ENCODE assay signal across 9 cellular contexts in genomic region chr12:116955382-116956021, GRCh38. TPM values are rescaled to one million over a fixed set of nuclear protein-coding genes. Genes with fewer than 3 reads are reported as not detected.
A peak's percentile ranks its signal among the peaks of the same experiment; 100 is the strongest.
DNase-seq lines count a peak whose midpoint lies in the region; ATAC-seq, FAIRE-seq and TF ChIP-seq lines count a peak whose summit lies in the region.
"Had no signal": no experiment of that assay in that cellular context is flagged by ENCODE, and none has a peak within 500 bp of the region (broad histone marks: within the 10 kb centered on the region; RNA-seq: fewer than 3 reads in every experiment).

No MANE protein-coding gene starts in this region.

- H2AFZ ChIP-seq in keratinocyte (ENCODE audit: control insufficient read depth, low read length) = no peak overlapping the region

- POLR2A ChIA-PET in Caco-2 (lab: Charles Lee) = no interaction called here
- POLR2A ChIA-PET in HEK293 (lab: Yijun Ruan, JAX) = no interaction called here

- H3K4me3 ChIP-seq in Caco-2 (ENCODE audit: low read depth, low read length) (no peak overlapping the region), HEK293 (ENCODE audit: low read depth, low read length) (no peak overlapping the region), keratinocyte (ENCODE audit: control insufficient read depth in 2 of 3, extremely low read depth in 1 of 3, insufficient read depth in 2 of 3, low read depth in 1 of 3, low read length in 3 of 3) (no peak overlapping the region)

- no peak overlapping the region for H3K4me2 ChIP-seq in keratinocyte (ENCODE audit: control insufficient read depth, extremely low read depth, insufficient read depth, low read depth, low read length)

- no peaks in the 10 kb centered on the region for H3K9me1 ChIP-seq in keratinocyte (ENCODE audit: control insufficient read depth, extremely low read depth, insufficient read depth, low read length)

- H3K4me1 ChIP-seq in Caco-2 (no peaks in the 10 kb centered on the region), HEK293 (ENCODE audit: control insufficient read depth, insufficient read depth, low read length) (peaks cover 12% of the 10 kb centered on the region), keratinocyte (ENCODE audit: control insufficient read depth, extremely low read depth, insufficient read depth, low read length) (no peaks in the 10 kb centered on the region)

- H3K27ac Mint-ChIP-seq in Caco-2 (ENCODE audit: unreplicated experiment) = no peak overlapping the region
- no peak overlapping the region for H3K27ac Mint-ChIP-seq in natural killer cell treated with Interleukin-12 subunit alpha and Interleukin-12 subunit beta and Interleukin-15 and Interleukin-18, amount 100 ng/mL, for 72 hours

- dilution Hi-C loops in keratinocyte (cut with MboI; ENCODE audit: extremely low pct_ligation_motif_present, low sequenced_read_pairs) = no loop called here

- no peaks in the 10 kb centered on the region for H4K20me1 ChIP-seq in keratinocyte (ENCODE audit: control insufficient read depth, extremely low read depth, insufficient read depth, low read length)

- no peak overlapping the region for H3K4me3 Mint-ChIP-seq in Caco-2 (ENCODE audit: unreplicated experiment)
- no peak overlapping the region for H3K4me3 Mint-ChIP-seq in natural killer cell treated with Interleukin-12 subunit alpha and Interleukin-12 subunit beta and Interleukin-15 and Interleukin-18, amount 100 ng/mL, for 72 hours

- no peak overlapping the region for H3K9ac ChIP-seq in keratinocyte (ENCODE audit: control insufficient read depth, extremely low read depth, insufficient read depth, low read length)

- H3K27ac ChIP-seq in HEK293 (ENCODE audit: extremely low read depth, low read depth, low read length) (no peak overlapping the region), keratinocyte (ENCODE audit: control insufficient read depth, insufficient read depth, low read length) (no peak overlapping the region)

- ATAC-seq in natural killer cell treated with Interleukin-12 subunit alpha and Interleukin-12 subunit beta and Interleukin-15 and Interleukin-18, amount 100 ng/mL, for 72 hours = no peak

- BruUV-seq in Caco-2 (replicated peaks; lab: Mats Ljungman, UMichigan) = no TSS peak

- CTCF ChIA-PET in Caco-2 (lab: Charles Lee) (interaction anchor here (0.5 to 1.0 kb wide), 11 partner anchors 37 to 1378 kb away, joined by 3 to 12 read pairs (median 3); no protein-coding TSS in a partner anchor), HEK293 (lab: Yijun Ruan, JAX) (interaction anchor here (0.5 to 1.0 kb wide), 5 partner anchors 11 to 636 kb away, joined by 3 to 4 read pairs (median 3); no protein-coding TSS in a partner anchor)

- FAIRE-seq in keratinocyte (lab: Jason Lieb, UNC) = peak; percentile 81
- FAIRE-seq: GM18507 had no signal

- DNase-seq in Caco-2 (peak; percentile 63 to 74), T-helper 1 cell (peak in 3 of 5 donors; percentile 3 to 28 (median 5)), keratinocyte (ENCODE audit: low read depth, low spot score) (peak; percentile 30), medulla oblongata (ENCODE audit: extremely low spot score) (no peak), activated gamma-delta T cell treated with Interleukin-2 at 50 U/mL for 16 hours (no peak)
- no peak for DNase-seq in natural killer cell treated with Interleukin-12 subunit alpha and Interleukin-12 subunit beta and Interleukin-15 and Interleukin-18, amount 100 ng/mL, for 72 hours (ENCODE audit: low spot score)
- DNase-seq in NK-92 treated with Interleukin-12 subunit alpha and Interleukin-12 subunit beta, amount 100 ng/mL, for 24 hours (lab: John Stamatoyannopoulos, UW) = no peak

- no peaks in the 10 kb centered on the region for H3K27me3 Mint-ChIP-seq in Caco-2 (ENCODE audit: insufficient read depth, unreplicated experiment)
- H3K27me3 Mint-ChIP-seq in natural killer cell treated with Interleukin-12 subunit alpha and Interleukin-12 subunit beta and Interleukin-15 and Interleukin-18, amount 100 ng/mL, for 72 hours = no peaks in the 10 kb centered on the region

- no peaks in the 10 kb centered on the region for H3K79me2 ChIP-seq in keratinocyte (ENCODE audit: control insufficient read depth, insufficient read depth, low read length)

- peak; percentile 30 to 64 for TF ChIP-seq CTCF in Caco-2 (IDR thresholded peaks at IDR 0.05; ENCODE audit: insufficient read depth in 1 of 2, low read depth in 1 of 2, low read length in 1 of 2, severe bottlenecking in 1 of 2, unreplicated experiment in 1 of 2)
- TF ChIP-seq CTCF in HEK293 (tag by site-specific recombination; IDR thresholded peaks at IDR 0.05) = peak; percentile 77
- peak; percentile 55 to 78 (median 62) for TF ChIP-seq CTCF in keratinocyte (optimal IDR thresholded peaks at IDR 0.05 in 1 of 3, IDR thresholded peaks at IDR 0.05 in 1 of 3, conservative IDR thresholded peaks at IDR 0.05 in 1 of 3; ENCODE audit: extremely low read depth in 1 of 3, insufficient read depth in 2 of 3, low read length in 3 of 3)

- no peaks in the 10 kb centered on the region for H3K27me3 ChIP-seq in Caco-2 (replicated peaks; ENCODE audit: control insufficient read depth, insufficient read depth, low read length)
- H3K27me3 ChIP-seq in keratinocyte (ENCODE audit: control insufficient read depth, extremely low read depth, insufficient read depth, low read length) = no peaks in the 10 kb centered on the region

- intact Hi-C loops in Caco-2 (cut with micrococcal nuclease; ENCODE audit: unreplicated experiment) = loop anchor here (1.0 to 5.0 kb wide), 4 partner anchors 39 to 363 kb away; partner anchors contain the start of gene HRK

- H3K9me3 ChIP-seq in Caco-2 = no peaks in the 10 kb centered on the region
- no peaks in the 10 kb centered on the region for H3K9me3 ChIP-seq in HEK293 (ENCODE audit: control insufficient read depth, insufficient read depth, low read depth, low read length)
- no peaks in the 10 kb centered on the region for H3K9me3 ChIP-seq in keratinocyte (ENCODE audit: control insufficient read depth, low read depth, low read length)

- H3K36me3 Mint-ChIP-seq in Caco-2 (ENCODE audit: insufficient read depth, unreplicated experiment) = peaks cover 13% of the 10 kb centered on the region
- H3K36me3 Mint-ChIP-seq in natural killer cell treated with Interleukin-12 subunit alpha and Interleukin-12 subunit beta and Interleukin-15 and Interleukin-18, amount 100 ng/mL, for 72 hours = no peaks in the 10 kb centered on the region

- H3K4me1 Mint-ChIP-seq in Caco-2 (ENCODE audit: low read depth, unreplicated experiment) = peaks cover 11% of the 10 kb centered on the region
- peaks cover 11 to 18% of the 10 kb centered on the region in 2 donors for H3K4me1 Mint-ChIP-seq in natural killer cell treated with Interleukin-12 subunit alpha and Interleukin-12 subunit beta and Interleukin-15 and Interleukin-18, amount 100 ng/mL, for 72 hours (ENCODE audit: low read depth in 2 of 2)

- H3K36me3 ChIP-seq in Caco-2 (ENCODE audit: control insufficient read depth, insufficient read depth, low read length) = no peaks in the 10 kb centered on the region
- H3K36me3 ChIP-seq in HEK293 (ENCODE audit: control insufficient read depth in 2 of 2, insufficient read depth in 1 of 2, low read length in 2 of 2) = peaks cover 0 to 5% of the 10 kb centered on the region in 2 experiments; a peak in 1 of 3 replicates
- peaks cover 0 to 4% of the 10 kb centered on the region in 2 experiments for H3K36me3 ChIP-seq in keratinocyte (ENCODE audit: control insufficient read depth in 2 of 2, extremely low read depth in 1 of 2, insufficient read depth in 2 of 2, low read length in 2 of 2)

- H3K9me3 Mint-ChIP-seq in Caco-2 (ENCODE audit: unreplicated experiment) = no peaks in the 10 kb centered on the region
- H3K9me3 Mint-ChIP-seq in natural killer cell treated with Interleukin-12 subunit alpha and Interleukin-12 subunit beta and Interleukin-15 and Interleukin-18, amount 100 ng/mL, for 72 hours = no peaks in the 10 kb centered on the region

TF ChIP-seq in HEK293, 187 proteins besides CTCF, POLR2A, EP300 and RAD21 (continues in another document):
- TF ChIP-seq BCL11A (tag by site-specific recombination; IDR thresholded peaks at IDR 0.05; ENCODE audit: low read depth) (no peak), ZNF623 (tag by site-specific recombination; IDR thresholded peaks at IDR 0.05) (no peak), ZFHX2 (tag by site-specific recombination; conservative IDR thresholded peaks at IDR 0.05) (no peak), ZBTB20 (tag by site-specific recombination; IDR thresholded peaks at IDR 0.05) (no peak), ZNF394 (tag by site-specific recombination; IDR thresholded peaks at IDR 0.05; ENCODE audit: borderline replicate concordance) (no peak), ZNF621 (tag by site-specific recombination; IDR thresholded peaks at IDR 0.05) (no peak), GLIS1 (tag by site-specific recombination; IDR thresholded peaks at IDR 0.05) (no peak), ZNF274 (IDR thresholded peaks at IDR 0.05; ENCODE audit: low read length) (no peak), ZNF274 (tag by site-specific recombination; IDR thresholded peaks at IDR 0.05; ENCODE audit: borderline replicate concordance) (no peak), ZNF560 (tag by site-specific recombination; IDR thresholded peaks at IDR 0.05; ENCODE audit: borderline replicate concordance) (no peak)
- TF ChIP-seq, protein P1, sequence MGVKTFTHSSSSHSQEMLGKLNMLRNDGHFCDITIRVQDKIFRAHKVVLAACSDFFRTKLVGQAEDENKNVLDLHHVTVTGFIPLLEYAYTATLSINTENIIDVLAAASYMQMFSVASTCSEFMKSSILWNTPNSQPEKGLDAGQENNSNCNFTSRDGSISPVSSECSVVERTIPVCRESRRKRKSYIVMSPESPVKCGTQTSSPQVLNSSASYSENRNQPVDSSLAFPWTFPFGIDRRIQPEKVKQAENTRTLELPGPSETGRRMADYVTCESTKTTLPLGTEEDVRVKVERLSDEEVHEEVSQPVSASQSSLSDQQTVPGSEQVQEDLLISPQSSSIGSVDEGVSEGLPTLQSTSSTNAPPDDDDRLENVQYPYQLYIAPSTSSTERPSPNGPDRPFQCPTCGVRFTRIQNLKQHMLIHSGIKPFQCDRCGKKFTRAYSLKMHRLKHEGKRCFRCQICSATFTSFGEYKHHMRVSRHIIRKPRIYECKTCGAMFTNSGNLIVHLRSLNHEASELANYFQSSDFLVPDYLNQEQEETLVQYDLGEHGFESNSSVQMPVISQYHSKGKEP (tag by site-specific recombination; IDR thresholded peaks at IDR 0.05) = peak; percentile 42; the same call in 1 of the 2 replicates

RNA-seq across cellular contexts. Expression of gene FBXW8, which starts 44.8 kb away (rescaled TPM):
- 12.2 and 12.3 TPM in 2 replicates for total RNA-seq in Caco-2 (2022)
- polyA plus RNA-seq in keratinocyte = 5.0 to 5.2 TPM (median 5.1 TPM) in 3 replicates
- polyA plus RNA-seq in keratinocyte (2011; ENCODE audit: low read depth) = 4.6 TPM
- polyA plus RNA-seq in keratinocyte (2011; cell fraction: cytosol; rRNA removed) = 2.5 and 2.9 TPM in 2 replicates
- polyA plus RNA-seq in keratinocyte (2011; cell fraction: nucleus; rRNA removed) = 14.7 and 17.5 TPM in 2 replicates
- 2.8 and 3.7 TPM in 2 replicates for polyA plus RNA-seq in keratinocyte (2012; ENCODE audit: low replicate concordance)
- polyA minus RNA-seq in keratinocyte = 6.1 to 12.8 TPM (median 6.6 TPM) in 3 replicates
- 5.0 TPM for polyA minus RNA-seq in keratinocyte (2011; cell fraction: cytosol; rRNA and poly(A)+ RNA removed)
- 8.8 and 20.1 TPM in 2 replicates for polyA minus RNA-seq in keratinocyte (2011; cell fraction: nucleus; rRNA and poly(A)+ RNA removed)
- 10 to 100 TPM in 1 of 2 donors, 1 to 10 TPM in 1; 9.6 to 11.5 TPM for total RNA-seq in natural killer cell treated with Interleukin-12 subunit alpha and Interleukin-12 subunit beta and Interleukin-15 and Interleukin-18, amount 100 ng/mL, for 72 hours

Comparison
In these comparisons a context has a peak if more than half of its experiments do, and no peak if none do; other contexts are left out.
1. DNase-seq: peak in Caco-2 (2 of 2), T-helper 1 cell (3 of 5) and keratinocyte (single experiment); none in medulla oblongata (single experiment), natural killer cell treated with Interleukin-12 subunit alpha and Interleukin-12 subunit beta and Interleukin-15 and Interleukin-18, amount 100 ng/mL, for 72 hours (single experiment), activated gamma-delta T cell treated with Interleukin-2 at 50 U/mL for 16 hours (single experiment) and NK-92 treated with Interleukin-12 subunit alpha and Interleukin-12 subunit beta, amount 100 ng/mL, for 24 hours (single experiment).
2. Peak in every context shown above with its lines, with median percentiles within 50 percentile points of each other: CTCF ChIP-seq.